1 cellular context compared by ENCODE assay signal in genomic region chr2:111702119-111702808, GRCh38.
TF ChIP-seq lines count a peak whose summit lies in the region.

No MANE protein-coding gene starts in this region.

TF ChIP-seq in SK-N-SH treated with all-trans-retinoic acid at 6 μM for 48 hours, 23 proteins besides CTCF, POLR2A, EP300 and RAD21 (continued from another document):
- TF ChIP-seq, protein P1, sequence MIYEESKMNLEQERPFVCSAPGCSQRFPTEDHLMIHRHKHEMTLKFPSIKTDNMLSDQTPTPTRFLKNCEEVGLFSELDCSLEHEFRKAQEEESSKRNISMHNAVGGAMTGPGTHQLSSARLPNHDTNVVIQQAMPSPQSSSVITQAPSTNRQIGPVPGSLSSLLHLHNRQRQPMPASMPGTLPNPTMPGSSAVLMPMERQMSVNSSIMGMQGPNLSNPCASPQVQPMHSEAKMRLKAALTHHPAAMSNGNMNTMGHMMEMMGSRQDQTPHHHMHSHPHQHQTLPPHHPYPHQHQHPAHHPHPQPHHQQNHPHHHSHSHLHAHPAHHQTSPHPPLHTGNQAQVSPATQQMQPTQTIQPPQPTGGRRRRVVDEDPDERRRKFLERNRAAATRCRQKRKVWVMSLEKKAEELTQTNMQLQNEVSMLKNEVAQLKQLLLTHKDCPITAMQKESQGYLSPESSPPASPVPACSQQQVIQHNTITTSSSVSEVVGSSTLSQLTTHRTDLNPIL (CRISPR knock-in tag; IDR thresholded peaks at IDR 0.05; ENCODE audit: low read depth) = no peak
- TF ChIP-seq TOX (CRISPR knock-in tag; IDR thresholded peaks at IDR 0.05; ENCODE audit: borderline replicate concordance) (no peak), ZFP30 (CRISPR knock-in tag; IDR thresholded peaks at IDR 0.05) (no peak), TCF4 (CRISPR knock-in tag; IDR thresholded peaks at IDR 0.05; ENCODE audit: borderline replicate concordance) (no peak)
